In the genomic region with DNA sequence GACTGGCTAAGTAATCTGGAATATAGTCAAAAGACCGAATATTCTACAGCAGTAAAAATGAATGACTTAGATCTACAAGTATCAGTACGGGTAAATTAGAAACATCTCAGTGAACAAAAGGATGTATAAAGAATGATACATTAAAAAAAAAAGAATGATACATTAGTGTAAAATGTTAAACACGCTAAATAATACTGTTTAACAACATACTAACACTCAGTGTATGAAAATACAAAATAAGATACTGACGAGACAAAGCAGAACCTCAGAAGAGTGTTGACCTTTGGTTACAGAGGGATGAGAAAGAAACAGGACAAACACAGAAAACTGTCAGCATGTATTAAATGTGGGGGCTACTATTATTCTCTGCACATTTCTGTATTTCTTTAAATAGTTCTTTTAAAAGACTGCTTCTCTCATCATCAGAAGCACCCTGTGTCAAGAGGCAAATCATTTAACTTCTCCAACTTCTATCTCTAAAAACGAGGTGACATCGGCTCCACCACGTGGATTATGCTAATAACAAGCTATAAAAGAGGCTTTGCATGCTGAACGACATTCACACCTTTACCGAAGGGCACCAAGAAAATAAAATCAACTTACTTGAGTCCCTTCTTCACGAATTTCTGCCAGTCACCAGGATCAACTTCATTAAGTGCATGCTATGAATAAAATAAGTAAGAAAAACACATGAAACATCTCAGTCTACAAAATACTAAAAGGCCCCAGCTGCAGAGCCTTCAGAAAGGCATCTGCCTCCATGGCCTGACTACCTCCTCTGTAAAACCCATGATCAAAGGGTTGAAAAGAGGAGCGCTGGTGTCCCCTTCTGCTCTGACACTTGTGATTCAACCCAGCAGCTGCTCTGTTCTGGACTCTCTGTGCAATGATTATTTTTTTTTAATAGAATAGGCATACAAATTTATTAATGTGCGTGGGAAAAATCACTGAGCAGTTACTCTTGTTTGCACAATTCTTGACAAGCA, we compare ENCODE assay signal across 21 cellular contexts. TPM values are rescaled to one million over a fixed set of nuclear protein-coding genes. Genes with fewer than 3 reads are reported as not detected.
A peak's percentile ranks its signal among the peaks of the same experiment; 100 is the strongest.
DNase-seq lines count a peak whose midpoint lies in the region; ATAC-seq and TF ChIP-seq lines count a peak whose summit lies in the region.
"Had no signal": no experiment of that assay in that cellular context is flagged by ENCODE, and none has a peak within 500 bp of the region (broad histone marks: within the 10 kb centered on the region; RNA-seq: fewer than 3 reads in every experiment).

No MANE protein-coding gene starts in this region.

- ATAC-seq in GM18907 (IDR thresholded peaks at IDR 0.05; ENCODE audit: unreplicated experiment), result no peak
- ATAC-seq: HepG2 had no signal

- H3K4me1 Mint-ChIP-seq in endothelial cell (ENCODE audit: unreplicated experiment) (peaks cover 5% of the 10 kb centered on the region), immature natural killer cell (no peaks in the 10 kb centered on the region)
- H3K4me1 Mint-ChIP-seq: CD4-positive, alpha-beta memory T cell had no signal

- H3K9me3 ChIP-seq in stomach, result peaks cover 0 to 13% (median 8%) of the 10 kb centered on the region in 4 donors

- no peak for TF ChIP-seq EP300 in stomach (IDR thresholded peaks at IDR 0.05)

- peaks cover 57% of the 10 kb centered on the region for H3K36me3 Mint-ChIP-seq in endothelial cell (ENCODE audit: low read depth, unreplicated experiment)
- H3K36me3 Mint-ChIP-seq in immature natural killer cell, result peaks cover 50 to 74% (median 61%) of the 10 kb centered on the region in 3 donors

- H3K27ac Mint-ChIP-seq in endothelial cell (ENCODE audit: unreplicated experiment) (peak overlapping the region; percentile 6), immature natural killer cell (no peak overlapping the region)

- no peak overlapping the region for H3K4me3 ChIP-seq in stomach
- H3K4me3 ChIP-seq: GM23248 had no signal

- no peaks in the 10 kb centered on the region for H3K9me3 Mint-ChIP-seq in endothelial cell (ENCODE audit: unreplicated experiment)
- H3K9me3 Mint-ChIP-seq in immature natural killer cell, result peaks cover 3 to 19% (median 8%) of the 10 kb centered on the region in 6 donors

- intact Hi-C loops in stomach (cut with DNase I; ENCODE audit: low total_unique reads), result no loop called here

- H3K27me3 Mint-ChIP-seq in endothelial cell (ENCODE audit: unreplicated experiment) (peaks cover 4% of the 10 kb centered on the region), immature natural killer cell (ENCODE audit: low read depth in 3 of 3) (no peaks in the 10 kb centered on the region)
- H3K27me3 Mint-ChIP-seq: CD4-positive, alpha-beta memory T cell had no signal

- TF ChIP-seq CTCF in endothelial cell (IDR thresholded peaks at IDR 0.05; ENCODE audit: unreplicated experiment), result no peak
- no peak for TF ChIP-seq CTCF in stomach (IDR thresholded peaks at IDR 0.05)

- peaks cover 63 to 100% (median 98%) of the 10 kb centered on the region in 4 donors for H3K36me3 ChIP-seq in stomach

- no peaks in the 10 kb centered on the region for H3K4me1 ChIP-seq in stomach

- no peaks in the 10 kb centered on the region for H3K27me3 ChIP-seq in stomach

- 77 to 85% (median 82%) methylated on average over 12 of the region's 12 CpGs for WGBS in stomach, 5 donors

- peak; percentile 13 for DNase-seq in activated effector memory CD4-positive, alpha-beta T cell treated with anti-CD3 and anti-CD28 coated beads, Interleukin-2, amount 50 U/mL, for 16 hours
- no peak for DNase-seq in activated effector memory CD4-positive, alpha-beta T cell treated with Interleukin-2 at 50 U/mL for 16 hours
- DNase-seq in endothelial cell (ENCODE audit: low spot score) (no peak), myocyte (ENCODE audit: low read depth) (peak; percentile 47), NCI-H2171 treated with DMSO at 0.1 percent for 48 hours (lab: John Stamatoyannopoulos, UW) (no peak), immature natural killer cell (no peak), stomach (no peak)
- DNase-seq: CD4-positive, alpha-beta memory T cell; DMS79; GM23248; NCI-H1436; NCI-H2081 treated with DMSO at 0.1 percent for 48 hours; NCI-H510A treated with DMSO at 0.1 percent for 48 hours; NCI-H82 had no signal

- TF ChIP-seq POLR2A in stomach (IDR thresholded peaks at IDR 0.05), result no peak

- H3K4me3 Mint-ChIP-seq in endothelial cell (ENCODE audit: unreplicated experiment), result no peak overlapping the region
- H3K4me3 Mint-ChIP-seq in immature natural killer cell, result no peak overlapping the region
- H3K4me3 Mint-ChIP-seq: CD4-positive, alpha-beta memory T cell had no signal

- no peak overlapping the region for H3K27ac ChIP-seq in stomach
- H3K27ac ChIP-seq: GM23248, KMS-11 had no signal

RNA-seq across cellular contexts. Expression of a gene that starts 42.5 kb away (rescaled TPM):
- total RNA-seq in endothelial cell (ENCODE audit: unreplicated experiment), result not detected
- total RNA-seq in myocyte, result not detected in 2 replicates
- not detected for polyA plus RNA-seq in myocyte (2012)
- polyA plus RNA-seq in immature natural killer cell, result not detected
- under 1 TPM in 1 of 5 donors, not detected in 4; 0.55 TPM for total RNA-seq in stomach
- polyA plus RNA-seq in stomach, result under 1 TPM in 1 of 3 donors, not detected in 2; 0.30 TPM
- total RNA-seq: A172; CD4-positive, alpha-beta memory T cell; G401; GM23248; M059J had no signal
- polyA plus RNA-seq: BJ; CD4-positive, alpha-beta memory T cell; GM23248 had no signal

RNA-seq across cellular contexts. Expression of a gene that starts 51.7 kb away (rescaled TPM):
- total RNA-seq in endothelial cell (ENCODE audit: unreplicated experiment), result 10.6 TPM
- total RNA-seq in myocyte, result 42.1 and 42.8 TPM in 2 replicates
- polyA plus RNA-seq in myocyte (2012), result 13.4 TPM
- polyA plus RNA-seq in immature natural killer cell, result 1 to 10 TPM; 1.1 to 2.3 (median 1.3) TPM
- 10 to 100 TPM in 4 of 5 donors, 1 to 10 TPM in 1; 9.3 to 16.3 (median 15.4) TPM for total RNA-seq in stomach
- 1 to 10 TPM; 1.2 to 3.4 (median 1.9) TPM for polyA plus RNA-seq in stomach

Comparison
In these comparisons a context has a peak if more than half of its experiments do, and no peak if none do; other contexts are left out.
1. DNase-seq: peak in activated effector memory CD4-positive, alpha-beta T cell treated with anti-CD3 and anti-CD28 coated beads, Interleukin-2, amount 50 U/mL, for 16 hours (single experiment) and myocyte (single experiment); none in activated effector memory CD4-positive, alpha-beta T cell treated with Interleukin-2 at 50 U/mL for 16 hours (single experiment), endothelial cell (single experiment), NCI-H2171 treated with DMSO at 0.1 percent for 48 hours (single experiment), immature natural killer cell (0 of 3) and stomach (single experiment).